Comparison of ENCODE assay signal across 12 cellular contexts in the genomic region with DNA sequence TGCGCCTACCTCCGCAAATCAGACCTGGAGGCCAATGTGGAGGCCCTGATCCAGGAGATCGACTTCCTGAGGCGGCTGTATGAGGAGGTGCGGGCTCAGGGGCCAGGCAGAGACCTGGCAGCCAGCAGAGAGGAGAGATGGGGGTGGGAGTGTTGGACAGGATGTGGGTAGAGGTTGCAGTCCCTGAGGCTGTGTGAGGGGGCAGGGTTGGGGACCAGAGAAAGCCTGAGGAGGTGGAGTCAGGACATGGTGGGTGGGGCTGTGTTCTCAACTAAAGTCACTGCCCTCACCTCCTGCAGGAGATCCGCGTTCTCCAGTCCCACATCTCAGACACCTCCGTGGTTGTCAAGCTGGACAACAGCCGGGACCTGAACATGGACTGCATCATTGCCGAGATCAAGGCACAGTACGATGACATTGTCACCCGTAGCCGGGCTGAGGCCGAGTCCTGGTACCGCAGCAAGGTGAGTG. TPM values are rescaled to one million over a fixed set of nuclear protein-coding genes. Genes with fewer than 3 reads are reported as not detected.
A peak's percentile ranks its signal among the peaks of the same experiment; 100 is the strongest.
DNase-seq lines count a peak whose midpoint lies in the region; ATAC-seq and TF ChIP-seq lines count a peak whose summit lies in the region.
"Not testable (repeated sequence)": the region's sequence is repeated elsewhere in the genome, so short reads cannot be mapped to it uniquely, and the experiment has no call there.
"Had no signal": no experiment of that assay in that cellular context is flagged by ENCODE, and none has a peak within 500 bp of the region (broad histone marks: within the 10 kb centered on the region; RNA-seq: fewer than 3 reads in every experiment).

No MANE protein-coding gene starts in this region.

- ATAC-seq in GM18868 (IDR thresholded peaks at IDR 0.05; ENCODE audit: unreplicated experiment) (peak; percentile 80), GM21423 (IDR thresholded peaks at IDR 0.05; ENCODE audit: unreplicated experiment) (peak; percentile 90), HG02870 (IDR thresholded peaks at IDR 0.05; ENCODE audit: unreplicated experiment) (peak; percentile 87), HG03457 (IDR thresholded peaks at IDR 0.05; ENCODE audit: unreplicated experiment) (peak; percentile 75)

- CTCF ChIA-PET in activated naive CD4-positive, alpha-beta T cell treated with anti-CD3 and anti-CD28 coated beads, Interleukin-2, amount 10 ng/mL, durations not matched to agents 7 days and 5 days (lab: Charles Lee) = interaction anchor here (4.1 kb wide), 1 partner anchor 84 kb away, joined by 23 read pairs; no protein-coding TSS in a partner anchor

- not testable (repeated sequence) for TF ChIP-seq CTCF in neural progenitor cell (IDR thresholded peaks at IDR 0.05)

- H3K79me2 ChIP-seq in neural progenitor cell (ENCODE audit: low read depth) = not testable (repeated sequence)

- peak overlapping the region; percentile 72 for H3K4me2 ChIP-seq in BLaER1
- not testable (repeated sequence) for H3K4me2 ChIP-seq in neural progenitor cell

- peaks cover 66% of the 10 kb centered on the region for H3K27me3 Mint-ChIP-seq in activated naive CD4-positive, alpha-beta T cell treated with anti-CD3 and anti-CD28 coated beads, Interleukin-2, amount 10 ng/mL, durations not matched to agents 7 days and 5 days
- H3K27me3 Mint-ChIP-seq in neural progenitor cell (ENCODE audit: insufficient read depth, low read depth) = peaks cover 41% of the 10 kb centered on the region

- H3K36me3 Mint-ChIP-seq in activated naive CD4-positive, alpha-beta T cell treated with anti-CD3 and anti-CD28 coated beads, Interleukin-2, amount 10 ng/mL, durations not matched to agents 7 days and 5 days; neural progenitor cell: not testable (repeated sequence)

- H3K27ac Mint-ChIP-seq in activated naive CD4-positive, alpha-beta T cell treated with anti-CD3 and anti-CD28 coated beads, Interleukin-2, amount 10 ng/mL, durations not matched to agents 7 days and 5 days = not testable (repeated sequence)
- peak overlapping the region; percentile 72 for H3K27ac Mint-ChIP-seq in neural progenitor cell

- H3K4me3 ChIP-seq in BLaER1, neural progenitor cell: not testable (repeated sequence)

- not testable (repeated sequence) for H3K4me3 Mint-ChIP-seq in activated naive CD4-positive, alpha-beta T cell treated with anti-CD3 and anti-CD28 coated beads, Interleukin-2, amount 10 ng/mL, durations not matched to agents 7 days and 5 days; neural progenitor cell

- H4K20me1 ChIP-seq in BLaER1; neural progenitor cell (ENCODE audit: low read depth): not testable (repeated sequence)

- H3K4me1 ChIP-seq in BLaER1 = peaks cover 16% of the 10 kb centered on the region
- H3K4me1 ChIP-seq in neural progenitor cell = not testable (repeated sequence)

- peaks cover 37% of the 10 kb centered on the region for H3K27me3 ChIP-seq in BLaER1
- H3K27me3 ChIP-seq in neural progenitor cell = peaks cover 45% of the 10 kb centered on the region

- not testable (repeated sequence) for H3K9me3 ChIP-seq in BLaER1; neural progenitor cell (ENCODE audit: low read depth)

- H2AFZ ChIP-seq in neural progenitor cell (replicated peaks) = not testable (repeated sequence)

- not testable (repeated sequence) for H3K9ac ChIP-seq in BLaER1, neural progenitor cell

- not testable (repeated sequence) for H3K27ac ChIP-seq in BLaER1, neural progenitor cell

- peaks cover 28% of the 10 kb centered on the region for H3K4me1 Mint-ChIP-seq in activated naive CD4-positive, alpha-beta T cell treated with anti-CD3 and anti-CD28 coated beads, Interleukin-2, amount 10 ng/mL, durations not matched to agents 7 days and 5 days
- peaks cover 18% of the 10 kb centered on the region for H3K4me1 Mint-ChIP-seq in neural progenitor cell

- H3K9me3 Mint-ChIP-seq in activated naive CD4-positive, alpha-beta T cell treated with anti-CD3 and anti-CD28 coated beads, Interleukin-2, amount 10 ng/mL, durations not matched to agents 7 days and 5 days; neural progenitor cell: not testable (repeated sequence)

- DNase-seq in RPMI8226 = peak; percentile 59
- peak; percentile 50 for DNase-seq in activated naive CD4-positive, alpha-beta T cell treated with anti-CD3 and anti-CD28 coated beads, Interleukin-2, amount 10 ng/mL, durations not matched to agents 7 days and 5 days
- DNase-seq in neural progenitor cell (ENCODE audit: low spot score) = not testable (repeated sequence)

- H3F3A ChIP-seq in neural progenitor cell (ENCODE audit: low read depth) = not testable (repeated sequence)

- not testable (repeated sequence) for H3K36me3 ChIP-seq in BLaER1, neural progenitor cell

RNA-seq across cellular contexts. Expression of gene KRT81, which starts 13.6 kb away (rescaled TPM):
- total RNA-seq in neural progenitor cell (ENCODE audit: low replicate concordance) = 0.09 TPM in 1 of 2 replicates, not detected in the other
- total RNA-seq: endothelial cell of umbilical vein had no signal

RNA-seq across cellular contexts. Expression of gene KRT83, which starts 16.2 kb away (rescaled TPM):
- total RNA-seq in neural progenitor cell (ENCODE audit: low replicate concordance) = not detected in 2 replicates
- total RNA-seq: A673, Caco-2, endothelial cell of umbilical vein, pancreas had no signal

RNA-seq across cellular contexts. Expression of gene KRT86, which starts 30.5 kb away (rescaled TPM):
- total RNA-seq in neural progenitor cell (ENCODE audit: low replicate concordance) = not detected in 2 replicates
- total RNA-seq: A673, Caco-2, endothelial cell of umbilical vein had no signal
